In the genomic region with DNA sequence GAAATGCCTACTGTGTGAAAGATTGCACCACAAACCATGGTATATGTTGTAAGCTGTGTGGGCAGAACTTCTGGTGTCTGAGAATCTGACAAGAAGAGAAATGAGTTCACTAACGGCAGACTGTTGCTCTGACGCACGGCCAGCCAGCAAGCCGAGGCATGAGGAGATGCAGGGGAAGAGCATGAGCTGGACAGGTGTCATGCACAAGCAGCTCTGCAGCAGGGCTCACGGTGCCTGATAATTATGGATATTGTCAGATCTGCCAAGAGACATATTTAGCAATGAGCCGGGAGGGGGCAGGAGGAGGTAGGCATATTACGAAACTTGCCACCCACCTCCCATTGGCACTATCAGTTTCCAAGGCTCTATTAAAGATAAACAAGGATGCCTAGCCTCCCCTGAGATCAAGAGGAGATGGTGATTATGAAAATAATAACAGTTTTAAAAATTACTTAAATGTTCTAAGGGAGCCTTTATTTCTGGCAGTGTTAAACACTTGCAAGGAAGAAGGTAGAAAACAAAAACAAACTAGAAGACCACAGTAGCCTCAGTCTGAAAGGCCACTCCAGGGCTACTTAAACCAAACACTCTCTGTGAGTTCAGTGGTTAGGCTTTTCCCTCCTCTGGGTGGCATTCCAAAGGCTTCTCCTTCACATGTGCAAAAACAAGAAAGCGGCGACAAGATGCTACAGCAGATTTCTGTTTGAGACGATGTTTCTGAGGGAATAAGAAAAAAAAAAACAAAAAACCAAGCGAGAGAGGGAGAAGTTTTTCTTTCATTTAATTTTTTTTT, we compare ENCODE assay signal across 11 cellular contexts.
A peak's percentile ranks its signal among the peaks of the same experiment; 100 is the strongest.
DNase-seq lines count a peak whose midpoint lies in the region; ATAC-seq and TF ChIP-seq lines count a peak whose summit lies in the region.
"Had no signal": no experiment of that assay in that cellular context is flagged by ENCODE, and none has a peak within 500 bp of the region (broad histone marks: within the 10 kb centered on the region; RNA-seq: fewer than 3 reads in every experiment).

No MANE protein-coding gene starts in this region.

- no peaks in the 10 kb centered on the region for H3K27me3 ChIP-seq in gastrocnemius medialis
- no peaks in the 10 kb centered on the region for H3K27me3 ChIP-seq in adrenal gland
- H3K27me3 ChIP-seq in esophagus muscularis mucosa = no peaks in the 10 kb centered on the region

- in situ Hi-C loops in gastrocnemius medialis (cut with MboI; ENCODE audit: low sequenced_read_pairs in 4 of 4) = loop anchor here in 1 of 4 donors (25.0 kb wide), 1 partner anchor 344 kb away; no protein-coding TSS in a partner anchor

- 66 to 82% (median 69%) methylated on average over 11 of the region's 11 CpGs for WGBS in adrenal gland, 4 donors
- WGBS in esophagus muscularis mucosa = 44% methylated on average over 11 of the region's 11 CpGs

- TF ChIP-seq CTCF in fibroblast of pulmonary artery (IDR thresholded peaks at IDR 0.05; ENCODE audit: low read length, missing control alignments) = no peak
- no peak for TF ChIP-seq CTCF in gastrocnemius medialis (IDR thresholded peaks at IDR 0.05 in 4 of 5, conservative IDR thresholded peaks at IDR 0.05 in 1 of 5)
- TF ChIP-seq CTCF in adrenal gland (IDR thresholded peaks at IDR 0.05) = no peak
- no peak for TF ChIP-seq CTCF in esophagus muscularis mucosa (IDR thresholded peaks at IDR 0.05)

- peak; percentile 78 for DNase-seq in NCI-H1092 (lab: John Stamatoyannopoulos, UW)
- DNase-seq in NCI-H526 (lab: John Stamatoyannopoulos, UW) = peak; percentile 79 to 89
- peak; percentile 29 for DNase-seq in fibroblast of pulmonary artery (ENCODE audit: low read depth)
- peak; percentile 55 to 73 for DNase-seq in gastrocnemius medialis
- DNase-seq in adrenal gland = no peak
- DNase-seq in foreskin melanocyte = no peak
- no peak for DNase-seq in esophagus muscularis mucosa (ENCODE audit: extremely low spot score)
- DNase-seq: activated CD4-positive, CD25-positive, alpha-beta regulatory T cell; GM23248 had no signal

- ATAC-seq in gastrocnemius medialis (peak; percentile 82 to 90), GM19035 (IDR thresholded peaks at IDR 0.05; ENCODE audit: unreplicated experiment) (no peak)
- ATAC-seq: SK-N-SH treated with all-trans-retinoic acid at 6 μM for 48 hours had no signal

- TF ChIP-seq EP300 in esophagus muscularis mucosa (IDR thresholded peaks at IDR 0.05) = no peak

- no peaks in the 10 kb centered on the region for H3K9me3 ChIP-seq in gastrocnemius medialis
- no peaks in the 10 kb centered on the region for H3K9me3 ChIP-seq in adrenal gland (replicated peaks in 1 of 3)
- no peaks in the 10 kb centered on the region for H3K9me3 ChIP-seq in esophagus muscularis mucosa

- no peaks in the 10 kb centered on the region for H3K36me3 ChIP-seq in gastrocnemius medialis
- no peaks in the 10 kb centered on the region for H3K36me3 ChIP-seq in adrenal gland (replicated peaks in 1 of 2)
- no peaks in the 10 kb centered on the region for H3K36me3 ChIP-seq in esophagus muscularis mucosa

- intact Hi-C loops in gastrocnemius medialis (cut with DNase I; ENCODE audit: low total_unique reads) = loop anchor here (5.0 kb wide), 2 partner anchors 196 to 336 kb away; no protein-coding TSS in a partner anchor
- intact Hi-C loops in adrenal gland (cut with DNase I) = no loop called here
- intact Hi-C loops in esophagus muscularis mucosa (cut with DNase I) = no loop called here

- H3K4me3 ChIP-seq in fibroblast of pulmonary artery (replicated peaks; ENCODE audit: low read depth, low read length) (no peak overlapping the region), gastrocnemius medialis (no peak overlapping the region), adrenal gland (no peak overlapping the region), esophagus muscularis mucosa (no peak overlapping the region)
- H3K4me3 ChIP-seq: GM23248 had no signal

- TF ChIP-seq POLR2A in gastrocnemius medialis (IDR thresholded peaks at IDR 0.05) = no peak
- TF ChIP-seq POLR2A in adrenal gland (IDR thresholded peaks at IDR 0.05) = no peak
- TF ChIP-seq POLR2A in esophagus muscularis mucosa (IDR thresholded peaks at IDR 0.05; ENCODE audit: low read depth) = no peak

- peak overlapping the region; percentile 55 to 69 (median 61) for H3K27ac ChIP-seq in gastrocnemius medialis
- no peak overlapping the region for H3K27ac ChIP-seq in adrenal gland
- peak overlapping the region in 1 of 4 donors; percentile 2 for H3K27ac ChIP-seq in esophagus muscularis mucosa (replicated peaks in 1 of 4)
- H3K27ac ChIP-seq: GM23248 had no signal

- H3K4me1 ChIP-seq in gastrocnemius medialis (peaks cover 0 to 26% of the 10 kb centered on the region in 2 donors), adrenal gland (replicated peaks in 1 of 2) (no peaks in the 10 kb centered on the region), esophagus muscularis mucosa (peaks cover 0 to 17% (median 13%) of the 10 kb centered on the region in 4 donors)

Comparison
In these comparisons a context has a peak if more than half of its experiments do, and no peak if none do; other contexts are left out.
1. DNase-seq: peak in NCI-H1092 (single experiment), NCI-H526 (2 of 2), fibroblast of pulmonary artery (single experiment) and gastrocnemius medialis (2 of 2); none in adrenal gland (0 of 7), foreskin melanocyte (single experiment) and esophagus muscularis mucosa (single experiment).
2. H3K27ac ChIP-seq: peak in gastrocnemius medialis (4 of 4); none in adrenal gland (0 of 5).